In genomic region chr1:21333824-21334213, GRCh38 we compare ENCODE assay signal across 1 cellular context.
TF ChIP-seq lines count a peak whose summit lies in the region.

No MANE protein-coding gene starts in this region.

TF ChIP-seq in HepG2, 621 proteins besides CTCF, POLR2A, EP300 and RAD21 (continued from another document):
- TF ChIP-seq, protein P1, sequence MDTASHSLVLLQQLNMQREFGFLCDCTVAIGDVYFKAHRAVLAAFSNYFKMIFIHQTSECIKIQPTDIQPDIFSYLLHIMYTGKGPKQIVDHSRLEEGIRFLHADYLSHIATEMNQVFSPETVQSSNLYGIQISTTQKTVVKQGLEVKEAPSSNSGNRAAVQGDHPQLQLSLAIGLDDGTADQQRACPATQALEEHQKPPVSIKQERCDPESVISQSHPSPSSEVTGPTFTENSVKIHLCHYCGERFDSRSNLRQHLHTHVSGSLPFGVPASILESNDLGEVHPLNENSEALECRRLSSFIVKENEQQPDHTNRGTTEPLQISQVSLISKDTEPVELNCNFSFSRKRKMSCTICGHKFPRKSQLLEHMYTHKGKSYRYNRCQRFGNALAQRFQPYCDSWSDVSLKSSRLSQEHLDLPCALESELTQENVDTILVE (CRISPR knock-in tag; IDR thresholded peaks at IDR 0.05): no peak
- TF ChIP-seq ZNF629 (CRISPR knock-in tag; conservative IDR thresholded peaks at IDR 0.05) (peak; percentile 96), KLF16 (CRISPR knock-in tag; IDR thresholded peaks at IDR 0.05) (peak in 1 of 2 experiments; percentile 6; a peak in 1 of 4 replicates), ZNF616 (CRISPR knock-in tag; IDR thresholded peaks at IDR 0.05; ENCODE audit: low read depth) (no peak), SIN3B (IDR thresholded peaks at IDR 0.05; ENCODE audit: low read length) (no peak), SPEN (CRISPR knock-in tag; IDR thresholded peaks at IDR 0.05; ENCODE audit: low read depth) (no peak), FIP1L1 (IDR thresholded peaks at IDR 0.05; ENCODE audit: borderline replicate concordance, insufficient read depth, low read depth, low read length) (no peak), MAFF (IDR thresholded peaks at IDR 0.05; ENCODE audit: low read depth, low read length) (no peak), MED1 (CRISPR knock-in tag; IDR thresholded peaks at IDR 0.05) (0 out of 2 replicates have a peak, but pooled peaks have one; percentile 16), NAIF1 (CRISPR knock-in tag; IDR thresholded peaks at IDR 0.05; ENCODE audit: borderline replicate concordance) (no peak), YEATS2 (CRISPR knock-in tag; IDR thresholded peaks at IDR 0.05; ENCODE audit: borderline replicate concordance) (no peak)
- TF ChIP-seq, protein P2, sequence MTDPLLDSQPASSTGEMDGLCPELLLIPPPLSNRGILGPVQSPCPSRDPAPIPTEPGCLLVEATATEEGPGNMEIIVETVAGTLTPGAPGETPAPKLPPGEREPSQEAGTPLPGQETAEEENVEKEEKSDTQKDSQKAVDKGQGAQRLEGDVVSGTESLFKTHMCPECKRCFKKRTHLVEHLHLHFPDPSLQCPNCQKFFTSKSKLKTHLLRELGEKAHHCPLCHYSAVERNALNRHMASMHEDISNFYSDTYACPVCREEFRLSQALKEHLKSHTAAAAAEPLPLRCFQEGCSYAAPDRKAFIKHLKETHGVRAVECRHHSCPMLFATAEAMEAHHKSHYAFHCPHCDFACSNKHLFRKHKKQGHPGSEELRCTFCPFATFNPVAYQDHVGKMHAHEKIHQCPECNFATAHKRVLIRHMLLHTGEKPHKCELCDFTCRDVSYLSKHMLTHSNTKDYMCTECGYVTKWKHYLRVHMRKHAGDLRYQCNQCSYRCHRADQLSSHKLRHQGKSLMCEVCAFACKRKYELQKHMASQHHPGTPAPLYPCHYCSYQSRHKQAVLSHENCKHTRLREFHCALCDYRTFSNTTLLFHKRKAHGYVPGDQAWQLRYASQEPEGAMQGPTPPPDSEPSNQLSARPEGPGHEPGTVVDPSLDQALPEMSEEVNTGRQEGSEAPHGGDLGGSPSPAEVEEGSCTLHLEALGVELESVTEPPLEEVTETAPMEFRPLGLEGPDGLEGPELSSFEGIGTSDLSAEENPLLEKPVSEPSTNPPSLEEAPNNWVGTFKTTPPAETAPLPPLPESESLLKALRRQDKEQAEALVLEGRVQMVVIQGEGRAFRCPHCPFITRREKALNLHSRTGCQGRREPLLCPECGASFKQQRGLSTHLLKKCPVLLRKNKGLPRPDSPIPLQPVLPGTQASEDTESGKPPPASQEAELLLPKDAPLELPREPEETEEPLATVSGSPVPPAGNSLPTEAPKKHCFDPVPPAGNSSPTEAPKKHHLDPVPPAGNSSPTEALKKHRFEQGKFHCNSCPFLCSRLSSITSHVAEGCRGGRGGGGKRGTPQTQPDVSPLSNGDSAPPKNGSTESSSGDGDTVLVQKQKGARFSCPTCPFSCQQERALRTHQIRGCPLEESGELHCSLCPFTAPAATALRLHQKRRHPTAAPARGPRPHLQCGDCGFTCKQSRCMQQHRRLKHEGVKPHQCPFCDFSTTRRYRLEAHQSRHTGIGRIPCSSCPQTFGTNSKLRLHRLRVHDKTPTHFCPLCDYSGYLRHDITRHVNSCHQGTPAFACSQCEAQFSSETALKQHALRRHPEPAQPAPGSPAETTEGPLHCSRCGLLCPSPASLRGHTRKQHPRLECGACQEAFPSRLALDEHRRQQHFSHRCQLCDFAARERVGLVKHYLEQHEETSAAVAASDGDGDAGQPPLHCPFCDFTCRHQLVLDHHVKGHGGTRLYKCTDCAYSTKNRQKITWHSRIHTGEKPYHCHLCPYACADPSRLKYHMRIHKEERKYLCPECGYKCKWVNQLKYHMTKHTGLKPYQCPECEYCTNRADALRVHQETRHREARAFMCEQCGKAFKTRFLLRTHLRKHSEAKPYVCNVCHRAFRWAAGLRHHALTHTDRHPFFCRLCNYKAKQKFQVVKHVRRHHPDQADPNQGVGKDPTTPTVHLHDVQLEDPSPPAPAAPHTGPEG (CRISPR knock-in tag; IDR thresholded peaks at IDR 0.05): no peak
- TF ChIP-seq, protein P3, sequence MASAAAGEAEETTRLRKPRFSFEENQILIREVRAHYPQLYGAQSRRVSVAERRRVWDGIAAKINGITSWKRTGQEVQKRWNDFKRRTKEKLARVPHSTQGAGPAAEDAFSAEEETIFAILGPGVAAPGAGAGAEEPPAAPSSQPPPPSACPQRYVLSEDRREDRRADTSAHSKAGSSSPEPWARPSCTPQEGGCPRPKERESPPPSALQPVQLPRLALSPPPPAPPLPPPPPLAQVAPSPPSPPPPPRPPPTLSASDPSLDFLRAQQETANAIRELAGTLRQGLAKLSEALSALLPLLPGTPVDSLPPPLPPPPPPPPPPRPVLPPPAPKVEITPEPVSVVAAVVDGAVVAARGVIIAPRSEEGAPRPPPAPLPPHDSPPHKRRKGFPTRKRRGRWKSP (CRISPR knock-in tag; IDR thresholded peaks at IDR 0.05): no peak
